19 cellular contexts compared by ENCODE assay signal in the genomic region with DNA sequence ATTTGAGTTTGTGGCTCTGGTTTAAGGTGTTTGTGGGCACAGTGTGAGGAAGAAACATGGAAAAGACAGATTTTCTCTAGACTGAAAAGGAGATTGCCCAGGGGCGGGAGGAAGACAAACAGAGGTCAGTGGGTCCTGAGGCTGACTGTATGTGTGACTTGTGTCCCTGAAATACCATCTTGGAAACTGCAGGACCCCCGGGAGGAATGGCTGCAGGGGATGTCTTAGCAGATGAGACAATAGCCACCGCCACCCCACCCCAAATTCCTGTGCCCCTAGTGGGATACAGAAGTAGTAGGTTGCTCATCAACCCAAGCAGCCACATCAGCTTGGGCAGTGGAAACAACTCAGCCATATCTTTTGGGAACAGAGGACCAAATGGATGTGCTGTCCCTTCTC. TPM values are rescaled to one million over a fixed set of nuclear protein-coding genes. Genes with fewer than 3 reads are reported as not detected.
DNase-seq lines count a peak whose midpoint lies in the region; ATAC-seq, FAIRE-seq and TF ChIP-seq lines count a peak whose summit lies in the region.
"Had no signal": no experiment of that assay in that cellular context is flagged by ENCODE, and none has a peak within 500 bp of the region (broad histone marks: within the 10 kb centered on the region; RNA-seq: fewer than 3 reads in every experiment).

No MANE protein-coding gene starts in this region.

- H3K4me2 ChIP-seq in K562 (ENCODE audit: insufficient read depth, low read length), result no peak overlapping the region

- peaks cover 42% of the 10 kb centered on the region for H3K4me1 Mint-ChIP-seq in T-helper 2 cell treated with Interferon-gamma antibody and Interleukin-4, amounts not matched to agents 5 μg/mL and 100 μg/mL, for 36 hours (ENCODE audit: low read depth)
- H3K4me1 Mint-ChIP-seq in naive thymus-derived CD4-positive, alpha-beta T cell, result peaks cover 21 to 50% (median 43%) of the 10 kb centered on the region in 7 donors

- no peaks in the 10 kb centered on the region for H3K27me3 ChIP-seq in K562 (ENCODE audit: control insufficient read depth in 2 of 2, insufficient read depth in 2 of 2, low read length in 2 of 2)
- H3K27me3 ChIP-seq in naive thymus-derived CD4-positive, alpha-beta T cell (ENCODE audit: control insufficient read depth in 2 of 2, insufficient read depth in 2 of 2, low read length in 2 of 2), result no peaks in the 10 kb centered on the region

- no peak for TF ChIP-seq POLR2A in K562 (conservative IDR thresholded peaks at IDR 0.05)
- TF ChIP-seq POLR2A in H54 (IDR thresholded peaks at IDR 0.05; ENCODE audit: low read depth, low read length), result no peak

- TF ChIP-seq EP300 in K562 (IDR thresholded peaks at IDR 0.05; ENCODE audit: low read length), result no peak

- peaks cover 4 to 15% of the 10 kb centered on the region in 2 experiments; a peak in 4 of 5 replicates for H3K4me1 ChIP-seq in K562 (replicated peaks in 1 of 2; ENCODE audit: control insufficient read depth in 2 of 2, insufficient read depth in 2 of 2, low read length in 2 of 2)
- H3K4me1 ChIP-seq in naive thymus-derived CD4-positive, alpha-beta T cell (ENCODE audit: control insufficient read depth in 2 of 2, insufficient read depth in 2 of 2, low read length in 2 of 2), result peaks cover 4 to 8% of the 10 kb centered on the region in 2 donors

- POLR2A ChIA-PET in K562 (lab: Yijun Ruan, JAX), result interaction anchor here (0.6 kb wide), 1 partner anchor 21 kb away, joined by 3 read pairs; no protein-coding TSS in a partner anchor
- POLR2A ChIA-PET in naive thymus-derived CD4-positive, alpha-beta T cell (lab: Charles Lee), result interaction anchor here (0.7 kb wide), 1 partner anchor 94 kb away, joined by 3 read pairs; no protein-coding TSS in a partner anchor

- no peak for DNase-seq in T-helper 2 cell treated with Interferon-gamma antibody and Interleukin-4, amounts not matched to agents 5 μg/mL and 100 μg/mL, for 36 hours (ENCODE audit: low spot score)
- no peak for DNase-seq in T-helper 2 cell
- peak; percentile 13 for DNase-seq in G401 (ENCODE audit: low spot score)
- DNase-seq in K562 (ENCODE audit: extremely low read depth in 1 of 4, low spot score in 3 of 4), result no peak
- no peak for DNase-seq in naive thymus-derived CD4-positive, alpha-beta T cell
- DNase-seq in nucleus accumbens (lab: John Stamatoyannopoulos, UW), result no peak
- DNase-seq in CD1c-positive myeloid dendritic cell (ENCODE audit: extremely low spot score), result no peak
- no peak for DNase-seq in H54 (ENCODE audit: insufficient read length, low spot score)
- DNase-seq: 8988T, AML-193, MM.1S, NCI-H1417 treated with DMSO at 0.1 percent for 48 hours, NCI-H524 treated with DMSO at 0.1 percent for 48 hours, posterior cingulate gyrus, trophoblast cell had no signal

- peaks cover 6% of the 10 kb centered on the region; the same call in 2 of the 3 replicates for H3K36me3 ChIP-seq in K562 (ENCODE audit: control insufficient read depth, insufficient read depth, low read length)
- no peaks in the 10 kb centered on the region for H3K36me3 ChIP-seq in naive thymus-derived CD4-positive, alpha-beta T cell (ENCODE audit: control insufficient read depth in 2 of 3, insufficient read depth in 3 of 3, low read length in 3 of 3)

- no peak overlapping the region for H3K27ac Mint-ChIP-seq in T-helper 2 cell treated with Interferon-gamma antibody and Interleukin-4, amounts not matched to agents 5 μg/mL and 100 μg/mL, for 36 hours
- peak overlapping the region in 1 of 9 donors; percentile 28 for H3K27ac Mint-ChIP-seq in naive thymus-derived CD4-positive, alpha-beta T cell

- no peaks in the 10 kb centered on the region for H3K27me3 Mint-ChIP-seq in T-helper 2 cell treated with Interferon-gamma antibody and Interleukin-4, amounts not matched to agents 5 μg/mL and 100 μg/mL, for 36 hours (ENCODE audit: low read depth)
- H3K27me3 Mint-ChIP-seq in naive thymus-derived CD4-positive, alpha-beta T cell, result peaks cover 0 to 5% (median 0%) of the 10 kb centered on the region in 5 donors

- peak overlapping the region; percentile 55; the same call in 1 of the 2 replicates for H2AFZ ChIP-seq in K562 (ENCODE audit: low read depth, low read length)

- H3K9me3 Mint-ChIP-seq in T-helper 2 cell treated with Interferon-gamma antibody and Interleukin-4, amounts not matched to agents 5 μg/mL and 100 μg/mL, for 36 hours, result no peaks in the 10 kb centered on the region
- H3K9me3 Mint-ChIP-seq in naive thymus-derived CD4-positive, alpha-beta T cell, result peaks cover 0 to 2% (median 0%) of the 10 kb centered on the region in 11 donors

- H3K9ac ChIP-seq in K562 (ENCODE audit: insufficient read depth in 1 of 2, low read depth in 2 of 2, low read length in 2 of 2), result no peak overlapping the region

- no peaks in the 10 kb centered on the region for H3K9me3 ChIP-seq in K562 (replicated peaks; ENCODE audit: control insufficient read depth, insufficient read depth, low read depth, low read length)
- no peaks in the 10 kb centered on the region for H3K9me3 ChIP-seq in naive thymus-derived CD4-positive, alpha-beta T cell (ENCODE audit: control insufficient read depth in 2 of 3, low read length in 3 of 3)

- intact Hi-C loops in K562 (cut with micrococcal nuclease), result no loop called here
- intact Hi-C loops in naive thymus-derived CD4-positive, alpha-beta T cell (cut with micrococcal nuclease), result loop anchor here (5.0 to 10.0 kb wide), 2 partner anchors 160 to 1118 kb away; partner anchors contain the start of gene VPS13A (in 1 of the 2)

- WGBS in K562 (ENCODE audit: insufficient coverage, low coverage, missing lambda C conversion rate), result no CpG with 5 or more reads among the region's 3 CpGs

- H3K4me3 Mint-ChIP-seq in T-helper 2 cell treated with Interferon-gamma antibody and Interleukin-4, amounts not matched to agents 5 μg/mL and 100 μg/mL, for 36 hours, result peak overlapping the region; percentile 88
- H3K4me3 Mint-ChIP-seq in naive thymus-derived CD4-positive, alpha-beta T cell, result peak overlapping the region in 7 of 10 donors; percentile 25 to 94 (median 91)

- in situ Hi-C loops in G401 (cut with HindIII; ENCODE audit: low sequenced_read_pairs), result no loop called here
- in situ Hi-C loops in K562 (cut with MboI), result no loop called here

- no peak for TF ChIP-seq RAD21 in K562 (CRISPR knock-in tag; conservative IDR thresholded peaks at IDR 0.05 in 1 of 2, IDR thresholded peaks at IDR 0.05 in 1 of 2)

- H3K27ac ChIP-seq in K562 (ENCODE audit: extremely low read depth, low read depth, low read length), result no peak overlapping the region
- H3K27ac ChIP-seq in naive thymus-derived CD4-positive, alpha-beta T cell (ENCODE audit: low read depth, low read length), result no peak overlapping the region
- H3K27ac ChIP-seq: coronary artery, GM23248 had no signal

- no TSS peak for BruUV-seq in K562 (replicated peaks; lab: Mats Ljungman, UMichigan)

- peaks cover 11% of the 10 kb centered on the region for H3K36me3 Mint-ChIP-seq in T-helper 2 cell treated with Interferon-gamma antibody and Interleukin-4, amounts not matched to agents 5 μg/mL and 100 μg/mL, for 36 hours (ENCODE audit: low read depth)
- H3K36me3 Mint-ChIP-seq in naive thymus-derived CD4-positive, alpha-beta T cell, result peaks cover 0 to 5% (median 2%) of the 10 kb centered on the region in 5 donors

- no peak for TF ChIP-seq CTCF in K562 (IDR thresholded peaks at IDR 0.05 in 2 of 3, conservative IDR thresholded peaks at IDR 0.05 in 1 of 3; ENCODE audit: insufficient read depth in 2 of 3, low read depth in 1 of 3, low read length in 3 of 3)

- peaks cover 11% of the 10 kb centered on the region; the same call in 1 of the 2 replicates for H4K20me1 ChIP-seq in K562 (replicated peaks; ENCODE audit: control insufficient read depth, insufficient read depth, low read length)

- CTCF ChIA-PET in K562 (lab: Yijun Ruan, JAX; ENCODE audit: low intra/inter-chr PET ratio), result no interaction called here
- CTCF ChIA-PET in naive thymus-derived CD4-positive, alpha-beta T cell (lab: Charles Lee), result no interaction called here

- no peak for FAIRE-seq in K562 (lab: Jason Lieb, UNC)
- FAIRE-seq in H54 (lab: Jason Lieb, UNC), result no peak

- no peak overlapping the region for H3K4me3 ChIP-seq in K562
- H3K4me3 ChIP-seq in naive thymus-derived CD4-positive, alpha-beta T cell (ENCODE audit: low read length), result no peak overlapping the region
- H3K4me3 ChIP-seq: GM23248 had no signal

- H3K79me2 ChIP-seq in K562 (ENCODE audit: control insufficient read depth, insufficient read depth, low read length), result peaks cover 33% of the 10 kb centered on the region

- no peaks in the 10 kb centered on the region for H3K9me1 ChIP-seq in K562 (ENCODE audit: control insufficient read depth, insufficient read depth, low read length)

- no peak for ATAC-seq in K562
- ATAC-seq in naive thymus-derived CD4-positive, alpha-beta T cell, result no peak
- ATAC-seq: activated CD4-positive, CD25-positive, alpha-beta regulatory T cell treated with anti-CD3 and anti-CD28 coated beads, Interleukin-2, amount 50 U/mL, for 24 hours; sciatic nerve had no signal

RNA-seq across cellular contexts. Expression of gene PSAT1, which starts 1.7 kb away (rescaled TPM):
- total RNA-seq in G401 (2014; rRNA removed; shearing (Covaris generic)), result 222 and 268 TPM in 2 replicates
- total RNA-seq in K562 (2011; cell fraction: chromatin; rRNA removed; ENCODE audit: low replicate concordance), result 24.3 and 29.1 TPM in 2 replicates
- total RNA-seq in K562 (2011; cell fraction: nucleolus; rRNA removed), result 15.0 and 19.3 TPM in 2 replicates
- 18.6 and 23.3 TPM in 2 replicates for total RNA-seq in K562 (2011; cell fraction: nucleoplasm; rRNA removed)
- total RNA-seq in K562 (2014; rRNA removed) (57.3 and 57.7 TPM in 2 replicates), K562 (2014; rRNA removed; fragmentation: Illumina TruSeq; extraction: Trizol) (75.7 and 90.1 TPM in 2 replicates), K562 (2015; rRNA removed; fragmentation: Illumina TruSeq; extraction: Trizol) (24.9 and 29.7 TPM in 2 replicates), K562 (2021) (87.4 and 98.3 TPM in 2 replicates)
- polyA plus RNA-seq in K562 (2011; rRNA removed) (64.9 and 81.1 TPM in 2 replicates), K562 (2014; fragmentation: Illumina TruSeq; extraction: Trizol) (112 and 123 TPM in 2 replicates), K562 (2014; fragmentation: Nextera tagmentation; extraction: Ambion mirVana) (100 to 1,000 TPM; 146 to 151 TPM), K562 (2014; rRNA removed) (104 and 105 TPM in 2 replicates)
- 22.3 and 88.3 TPM in 2 replicates for polyA plus RNA-seq in K562 (2011; cell fraction: cytosol; rRNA removed)
- polyA plus RNA-seq in K562 (2011; cell fraction: nucleus; rRNA removed), result 9.4 and 33.9 TPM in 2 replicates
- polyA plus RNA-seq in K562 (2012), result 40.6 and 245 TPM in 2 replicates
- 47.5 and 74.3 TPM in 2 replicates for polyA minus RNA-seq in K562 (2011; rRNA and poly(A)+ RNA removed)
- 23.9 and 39.2 TPM in 2 replicates for polyA minus RNA-seq in K562 (2011; cell fraction: cytosol; rRNA and poly(A)+ RNA removed)
- polyA minus RNA-seq in K562 (2011; cell fraction: nucleus; rRNA and poly(A)+ RNA removed), result 7.4 and 19.3 TPM in 2 replicates
- total RNA-seq in naive thymus-derived CD4-positive, alpha-beta T cell, result 10 to 100 TPM in 2 of 5 experiments, 1 to 10 TPM in 3; 1.6 to 65.2 (median 9.5) TPM
- polyA plus RNA-seq in naive thymus-derived CD4-positive, alpha-beta T cell, result 10 to 100 TPM; 14.2 to 20.6 TPM

RNA-seq across cellular contexts. Expression of gene CEP78, which starts 59.3 kb away (rescaled TPM):
- total RNA-seq in G401 (2014; rRNA removed; shearing (Covaris generic)), result 86.5 and 109 TPM in 2 replicates
- 15.4 and 45.2 TPM in 2 replicates for total RNA-seq in K562 (2011; cell fraction: chromatin; rRNA removed; ENCODE audit: low replicate concordance)
- 7.3 and 11.1 TPM in 2 replicates for total RNA-seq in K562 (2011; cell fraction: nucleolus; rRNA removed)
- total RNA-seq in K562 (2011; cell fraction: nucleoplasm; rRNA removed), result 15.1 and 25.1 TPM in 2 replicates
- 26.0 and 41.4 TPM in 2 replicates for total RNA-seq in K562 (2014; rRNA removed)
- 23.4 and 24.6 TPM in 2 replicates for total RNA-seq in K562 (2014; rRNA removed; fragmentation: Illumina TruSeq; extraction: Trizol)
- total RNA-seq in K562 (2015; rRNA removed; fragmentation: Illumina TruSeq; extraction: Trizol), result 22.4 and 24.3 TPM in 2 replicates
- 18.3 and 21.5 TPM in 2 replicates for total RNA-seq in K562 (2021)
- 17.1 and 22.8 TPM in 2 replicates for polyA plus RNA-seq in K562 (2011; rRNA removed)
- polyA plus RNA-seq in K562 (2011; cell fraction: cytosol; rRNA removed), result 5.0 and 9.7 TPM in 2 replicates
- polyA plus RNA-seq in K562 (2011; cell fraction: nucleus; rRNA removed), result 16.2 and 20.6 TPM in 2 replicates
- polyA plus RNA-seq in K562 (2012), result 11.5 and 11.6 TPM in 2 replicates
- polyA plus RNA-seq in K562 (2014; fragmentation: Illumina TruSeq; extraction: Trizol), result 15.4 and 20.2 TPM in 2 replicates
- polyA plus RNA-seq in K562 (2014; fragmentation: Nextera tagmentation; extraction: Ambion mirVana), result 1 to 10 TPM; 3.5 to 4.5 TPM
- 17.3 and 18.4 TPM in 2 replicates for polyA plus RNA-seq in K562 (2014; rRNA removed)
- 16.7 and 17.4 TPM in 2 replicates for polyA minus RNA-seq in K562 (2011; rRNA and poly(A)+ RNA removed)
- polyA minus RNA-seq in K562 (2011; cell fraction: cytosol; rRNA and poly(A)+ RNA removed), result 5.3 and 8.1 TPM in 2 replicates
- polyA minus RNA-seq in K562 (2011; cell fraction: nucleus; rRNA and poly(A)+ RNA removed), result 14.9 and 18.1 TPM in 2 replicates
- 10 to 100 TPM; 14.7 to 34.8 (median 23.1) TPM for total RNA-seq in naive thymus-derived CD4-positive, alpha-beta T cell
- polyA plus RNA-seq in naive thymus-derived CD4-positive, alpha-beta T cell, result 10 to 100 TPM; 10.9 to 13.3 TPM
